Comparison of ENCODE assay signal across 9 cellular contexts in the genomic region with DNA sequence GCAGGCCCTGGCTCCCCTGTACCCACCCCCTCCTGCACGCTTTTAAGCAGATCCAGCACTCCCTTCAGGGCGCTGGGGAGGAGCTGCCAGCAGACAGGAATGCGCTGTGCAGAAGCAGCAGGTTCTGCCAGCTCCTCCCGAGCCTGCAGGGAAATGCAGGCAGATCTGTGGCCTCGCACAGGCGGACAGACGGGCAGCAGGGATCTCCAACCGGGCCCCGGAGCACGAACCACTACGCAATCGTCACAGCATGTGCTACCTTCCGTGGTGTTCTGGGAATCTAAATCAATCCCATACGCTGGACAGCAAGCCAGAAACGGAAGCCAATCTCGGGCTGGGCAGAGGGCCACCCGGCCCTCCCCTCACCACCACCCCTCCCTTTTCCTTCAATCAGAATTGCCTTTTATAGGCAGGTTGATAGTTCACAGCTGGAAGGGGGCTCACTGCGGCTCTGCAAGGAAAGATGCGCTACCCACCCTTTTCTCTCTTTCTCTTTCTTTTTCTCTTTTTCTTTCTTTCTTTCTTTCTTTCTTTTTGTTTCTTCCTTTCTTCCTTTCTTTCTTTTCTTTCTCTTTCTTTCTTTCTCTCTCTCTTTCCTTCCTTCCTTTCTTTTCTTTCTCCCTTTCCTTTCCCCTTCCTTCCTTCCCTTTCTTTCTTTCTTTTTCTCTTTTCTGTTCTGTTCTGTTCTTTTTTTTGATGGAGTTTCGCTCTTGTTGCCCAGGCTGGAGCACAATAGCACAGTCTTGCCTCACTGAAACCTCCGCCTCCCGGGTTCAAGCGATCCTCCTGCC.
DNase-seq lines count a peak whose midpoint lies in the region; ATAC-seq and TF ChIP-seq lines count a peak whose summit lies in the region.
"Had no signal": no experiment of that assay in that cellular context is flagged by ENCODE, and none has a peak within 500 bp of the region (broad histone marks: within the 10 kb centered on the region; RNA-seq: fewer than 3 reads in every experiment).

No MANE protein-coding gene starts in this region.

- DNase-seq in EH (ENCODE audit: low read depth) (peak; percentile 98), amygdala (lab: John Stamatoyannopoulos, UW) (peak in 45 of 56 donors; percentile 18 to 83 (median 53)), left ventricle myocardium inferior (peak; percentile 87), progenitor cell of endocrine pancreas (ENCODE audit: low spot score, unreplicated experiment) (no peak), MV-4-11 (lab: John Stamatoyannopoulos, UW) (no peak), HAP-1 (ENCODE audit: low spot score in 2 of 2) (no peak)

- no peak for ATAC-seq in HG03159 (IDR thresholded peaks at IDR 0.05; ENCODE audit: unreplicated experiment)
- ATAC-seq in HG03280 (IDR thresholded peaks at IDR 0.05; ENCODE audit: unreplicated experiment) = no peak
- ATAC-seq: activated naive CD4-positive, alpha-beta T cell treated with anti-CD3 and anti-CD28 coated beads, Interleukin-2, amount 50 U/mL, for 72 hours had no signal

- no peaks in the 10 kb centered on the region for H3K36me3 ChIP-seq in left ventricle myocardium inferior
- no peaks in the 10 kb centered on the region for H3K36me3 ChIP-seq in HAP-1 (replicated peaks)

- H3K4me1 ChIP-seq in left ventricle myocardium inferior = peaks cover 50% of the 10 kb centered on the region
- H3K4me1 ChIP-seq in HAP-1 = peaks cover 18% of the 10 kb centered on the region

- peak overlapping the region; percentile 91 for H3K27ac ChIP-seq in left ventricle myocardium inferior (replicated peaks)

- intact Hi-C loops in left ventricle myocardium inferior (cut with micrococcal nuclease) = no loop called here

- H3K4me3 ChIP-seq in left ventricle myocardium inferior (peak overlapping the region; percentile 45), HAP-1 (no peak overlapping the region)

- H3K4me3 Mint-ChIP-seq in progenitor cell of endocrine pancreas (ENCODE audit: low read depth) = peak overlapping the region; percentile 51

- peaks cover 7% of the 10 kb centered on the region for H3K4me1 Mint-ChIP-seq in progenitor cell of endocrine pancreas (ENCODE audit: low read depth)

- peaks cover 18% of the 10 kb centered on the region for H3K27me3 Mint-ChIP-seq in progenitor cell of endocrine pancreas

- in situ Hi-C loops in HAP-1 (cut with MboI; ENCODE audit: low sequenced_read_pairs) = no loop called here

- H3K27ac Mint-ChIP-seq in progenitor cell of endocrine pancreas = no peak overlapping the region
- H3K27ac Mint-ChIP-seq: activated naive CD4-positive, alpha-beta T cell treated with anti-CD3 and anti-CD28 coated beads, Interleukin-2, amount 50 U/mL, for 72 hours had no signal

- H3K27me3 ChIP-seq in left ventricle myocardium inferior (ENCODE audit: low read depth) = no peaks in the 10 kb centered on the region
- H3K27me3 ChIP-seq in HAP-1 (ENCODE audit: low read depth) = no peaks in the 10 kb centered on the region

- no peaks in the 10 kb centered on the region for H3K36me3 Mint-ChIP-seq in progenitor cell of endocrine pancreas (ENCODE audit: insufficient read depth)
- H3K36me3 Mint-ChIP-seq: activated naive CD4-positive, alpha-beta T cell treated with anti-CD3 and anti-CD28 coated beads, Interleukin-2, amount 50 U/mL, for 72 hours had no signal

- TF ChIP-seq CTCF in left ventricle myocardium inferior (IDR thresholded peaks at IDR 0.05; ENCODE audit: borderline replicate concordance) (peak; percentile 15), progenitor cell of endocrine pancreas (IDR thresholded peaks at IDR 0.05; ENCODE audit: unreplicated experiment) (no peak)

- H3K9me3 ChIP-seq in left ventricle myocardium inferior (replicated peaks) (no peaks in the 10 kb centered on the region), HAP-1 (no peaks in the 10 kb centered on the region)

- no peaks in the 10 kb centered on the region for H3K9me3 Mint-ChIP-seq in progenitor cell of endocrine pancreas (ENCODE audit: low read depth)
- H3K9me3 Mint-ChIP-seq: activated naive CD4-positive, alpha-beta T cell treated with anti-CD3 and anti-CD28 coated beads, Interleukin-2, amount 50 U/mL, for 72 hours had no signal

Comparison
In these comparisons a context has a peak if more than half of its experiments do, and no peak if none do; other contexts are left out.
1. DNase-seq: peak in EH (single experiment), amygdala (45 of 56) and left ventricle myocardium inferior (single experiment); none in progenitor cell of endocrine pancreas (single experiment), MV-4-11 (single experiment) and HAP-1 (0 of 2).